9 cellular contexts compared by ENCODE assay signal in genomic region chr4:25172964-25173917, GRCh38. TPM values are rescaled to one million over a fixed set of nuclear protein-coding genes. Genes with fewer than 3 reads are reported as not detected.
DNase-seq lines count a peak whose midpoint lies in the region; ATAC-seq, FAIRE-seq and TF ChIP-seq lines count a peak whose summit lies in the region.
"Had no signal": no experiment of that assay in that cellular context is flagged by ENCODE, and none has a peak within 500 bp of the region (broad histone marks: within the 10 kb centered on the region; RNA-seq: fewer than 3 reads in every experiment).

No MANE protein-coding gene starts in this region.

- TF ChIP-seq CTCF in AG04449 (IDR thresholded peaks at IDR 0.05; ENCODE audit: insufficient read depth, low read length, missing control alignments) = no peak
- TF ChIP-seq CTCF in GM20000 (IDR thresholded peaks at IDR 0.05; ENCODE audit: extremely low read depth, missing control alignments) = no peak
- TF ChIP-seq CTCF in coronary artery (IDR thresholded peaks at IDR 0.05) = no peak
- TF ChIP-seq CTCF in mucosa of descending colon (IDR thresholded peaks at IDR 0.05) = no peak
- no peak for TF ChIP-seq CTCF in type B pancreatic cell (conservative IDR thresholded peaks at IDR 0.05)

- POLR2A ChIA-PET in AG04449 (lab: Yijun Ruan, JAX) = interaction anchor here (0.6 to 0.9 kb wide), 3 partner anchors 13 to 139 kb away, joined by 3 to 8 read pairs (median 4); partner anchors contain the start of genes SEPSECS and ZCCHC4

- no peaks in the 10 kb centered on the region for H3K9me3 Mint-ChIP-seq in type B pancreatic cell

- no peaks in the 10 kb centered on the region for H3K36me3 ChIP-seq in mucosa of descending colon (ENCODE audit: low read depth)
- peaks cover 0 to 3% of the 10 kb centered on the region in 2 donors for H3K36me3 ChIP-seq in small intestine (ENCODE audit: control insufficient read depth in 2 of 2, insufficient read depth in 2 of 2, low read length in 2 of 2)

- H3K27me3 Mint-ChIP-seq in type B pancreatic cell = no peaks in the 10 kb centered on the region
- H3K27me3 Mint-ChIP-seq: activated naive CD8-positive, alpha-beta T cell treated with anti-CD3 and anti-CD28 coated beads, Interleukin-2, amount 10 ng/mL, durations not matched to agents 7 days and 5 days had no signal

- no peak overlapping the region for H3K4me3 ChIP-seq in AG04449 (ENCODE audit: low read depth, low read length)
- peak overlapping the region; percentile 47 for H3K4me3 ChIP-seq in coronary artery
- H3K4me3 ChIP-seq in mucosa of descending colon = no peak overlapping the region
- H3K4me3 ChIP-seq in small intestine (ENCODE audit: low read depth in 1 of 2, low read length in 2 of 2) = no peak overlapping the region

- no peak for FAIRE-seq in small intestine (lab: Jason Lieb, UNC)

- no peak overlapping the region for H3K4me3 Mint-ChIP-seq in type B pancreatic cell
- H3K4me3 Mint-ChIP-seq: activated naive CD8-positive, alpha-beta T cell treated with anti-CD3 and anti-CD28 coated beads, Interleukin-2, amount 10 ng/mL, durations not matched to agents 7 days and 5 days had no signal

- DNase-seq in AG04449 (ENCODE audit: low read depth, low spot score) = peak; percentile 98
- DNase-seq in GM20000 (ENCODE audit: low spot score) = peak; percentile 7
- peak; percentile 68 for DNase-seq in NCI-H146 (lab: John Stamatoyannopoulos, UW)
- DNase-seq in coronary artery (ENCODE audit: low spot score) = no peak
- DNase-seq in mucosa of descending colon = peak in 1 of 3 donors; percentile 30
- no peak for DNase-seq in type B pancreatic cell (ENCODE audit: extremely low spot score, unreplicated experiment)
- no peak for DNase-seq in SHP77 (lab: John Stamatoyannopoulos, UW)
- no peak for DNase-seq in small intestine
- DNase-seq: activated naive CD8-positive, alpha-beta T cell treated with anti-CD3 and anti-CD28 coated beads, Interleukin-2, amount 10 ng/mL, durations not matched to agents 7 days and 5 days had no signal

- H3K9me3 ChIP-seq in mucosa of descending colon (no peaks in the 10 kb centered on the region), small intestine (ENCODE audit: control insufficient read depth, low read depth) (no peaks in the 10 kb centered on the region)

- H3K27ac Mint-ChIP-seq in type B pancreatic cell = no peak overlapping the region
- H3K27ac Mint-ChIP-seq: activated naive CD8-positive, alpha-beta T cell treated with anti-CD3 and anti-CD28 coated beads, Interleukin-2, amount 10 ng/mL, durations not matched to agents 7 days and 5 days had no signal

- intact Hi-C loops in mucosa of descending colon (cut with DNase I, micrococcal nuclease) = no loop called here

- CTCF ChIA-PET in AG04449 (lab: Yijun Ruan, JAX) = interaction anchor here (1.2 to 3.4 kb wide), 5 partner anchors 11 to 194 kb away, joined by 3 to 16 read pairs (median 4); partner anchors contain the start of gene ZCCHC4

- H3K27me3 ChIP-seq in small intestine (ENCODE audit: control insufficient read depth in 2 of 2, insufficient read depth in 2 of 2, low read length in 2 of 2) = no peaks in the 10 kb centered on the region

- H3K4me1 Mint-ChIP-seq in type B pancreatic cell (ENCODE audit: unreplicated experiment) = no peaks in the 10 kb centered on the region

- 61 to 77% (median 70%) methylated on average over 3 of the region's 3 CpGs for WGBS in small intestine, 3 donors

- peak overlapping the region; percentile 42 to 84 for H3K27ac ChIP-seq in coronary artery
- peak overlapping the region in 1 of 2 donors; percentile 53 for H3K27ac ChIP-seq in small intestine (ENCODE audit: low read depth in 1 of 2, low read length in 1 of 2)

- H3K36me3 Mint-ChIP-seq in type B pancreatic cell = peaks cover 2% of the 10 kb centered on the region

- ATAC-seq in mucosa of descending colon = peak; percentile 69

- no peaks in the 10 kb centered on the region for H3K4me1 ChIP-seq in mucosa of descending colon (ENCODE audit: low read depth)
- H3K4me1 ChIP-seq in small intestine (ENCODE audit: control insufficient read depth in 2 of 2, insufficient read depth in 1 of 2, low read depth in 1 of 2, low read length in 1 of 2) = no peaks in the 10 kb centered on the region

RNA-seq across cellular contexts. Expression of gene SEPSECS, which starts 13.0 kb away (rescaled TPM):
- 10 to 100 TPM; 13.4 to 26.2 (median 13.6) TPM for total RNA-seq in mucosa of descending colon
- total RNA-seq in type B pancreatic cell (ENCODE audit: low replicate concordance) = 8.0 and 8.7 TPM in 2 replicates
- 10 to 100 TPM in 2 of 3 donors, 1 to 10 TPM in 1; 5.7 to 23.0 (median 11.1) TPM for polyA plus RNA-seq in small intestine

Comparison
In these comparisons a context has a peak if more than half of its experiments do, and no peak if none do; other contexts are left out.
1. DNase-seq: peak in AG04449 (single experiment), GM20000 (single experiment) and NCI-H146 (single experiment); none in coronary artery (single experiment), type B pancreatic cell (single experiment), SHP77 (0 of 2) and small intestine (single experiment).